Comparison of ENCODE assay signal across 16 cellular contexts in genomic region chr6:38554700-38555413, GRCh38.
A peak's percentile ranks its signal among the peaks of the same experiment; 100 is the strongest.
DNase-seq lines count a peak whose midpoint lies in the region; ATAC-seq, FAIRE-seq and TF ChIP-seq lines count a peak whose summit lies in the region.
"Had no signal": no experiment of that assay in that cellular context is flagged by ENCODE, and none has a peak within 500 bp of the region (broad histone marks: within the 10 kb centered on the region; RNA-seq: fewer than 3 reads in every experiment).

No MANE protein-coding gene starts in this region.

- ATAC-seq in psoas muscle (peak; percentile 71 to 97 (median 88)), Right ventricle myocardium superior (ENCODE audit: poor library complexity) (no peak)

- no peak overlapping the region for H3K4me3 ChIP-seq in endothelial cell of umbilical vein (replicated peaks in 1 of 3; ENCODE audit: insufficient read depth in 1 of 3, low read depth in 1 of 3, low read length in 3 of 3)
- H3K4me3 ChIP-seq in psoas muscle, result no peak overlapping the region
- H3K4me3 ChIP-seq in CD4-positive, alpha-beta memory T cell (ENCODE audit: low read length in 2 of 2), result no peak overlapping the region
- H3K4me3 ChIP-seq in testis, result no peak overlapping the region
- H3K4me3 ChIP-seq in dorsolateral prefrontal cortex, result no peak overlapping the region
- H3K4me3 ChIP-seq: coronary artery, heart right ventricle had no signal

- CTCF ChIA-PET in endothelial cell of umbilical vein (lab: Charles Lee), result interaction anchor here (1.0 to 2.1 kb wide), 2 partner anchors 16 to 512 kb away, joined by 3 to 5 read pairs; no protein-coding TSS in a partner anchor
- CTCF ChIA-PET in CD4-positive, alpha-beta memory T cell (lab: Charles Lee; ENCODE audit: partially characterized antibody), result interaction anchor here (1.2 kb wide), 1 partner anchor 61 kb away, joined by 3 read pairs; no protein-coding TSS in a partner anchor

- DNase-seq in EH (ENCODE audit: low read depth) (peak; percentile 62), NCI-H446 (lab: John Stamatoyannopoulos, UW) (peak; percentile 31 to 78), endothelial cell of umbilical vein (ENCODE audit: low read depth, low spot score) (no peak), psoas muscle (no peak), Right ventricle myocardium superior (no peak), testis (no peak), dorsolateral prefrontal cortex (no peak)
- DNase-seq in CD4-positive, alpha-beta memory T cell, result no peak
- DNase-seq: DMS153, heart right ventricle, NCI-H187 treated with DMSO at 0.1 percent for 48 hours, trophoblast cell, WERI-Rb-1 had no signal

- H3K4me2 ChIP-seq in endothelial cell of umbilical vein (ENCODE audit: insufficient read depth, low read length), result no peak overlapping the region

- H3K27me3 ChIP-seq in endothelial cell of umbilical vein (ENCODE audit: control insufficient read depth in 2 of 2, insufficient read depth in 2 of 2, low read length in 2 of 2), result no peaks in the 10 kb centered on the region
- no peaks in the 10 kb centered on the region for H3K27me3 ChIP-seq in psoas muscle (ENCODE audit: insufficient read depth in 3 of 3, low read length in 2 of 3)
- no peaks in the 10 kb centered on the region for H3K27me3 ChIP-seq in CD4-positive, alpha-beta memory T cell (ENCODE audit: insufficient read depth, low read length)
- no peaks in the 10 kb centered on the region for H3K27me3 ChIP-seq in testis
- no peaks in the 10 kb centered on the region for H3K27me3 ChIP-seq in dorsolateral prefrontal cortex
- H3K27me3 ChIP-seq: heart right ventricle had no signal

- no peak overlapping the region for H3K4me3 Mint-ChIP-seq in CD4-positive, alpha-beta memory T cell
- H3K4me3 Mint-ChIP-seq: mesothelial cell of epicardium had no signal

- no TSS peak for BruUV-seq in endothelial cell of umbilical vein (replicated peaks; lab: Mats Ljungman, UMichigan)

- H3K27ac ChIP-seq in endothelial cell of umbilical vein (ENCODE audit: insufficient read depth, low read depth, low read length), result no peak overlapping the region
- H3K27ac ChIP-seq in psoas muscle, result peak overlapping the region; percentile 72
- no peak overlapping the region for H3K27ac ChIP-seq in CD4-positive, alpha-beta memory T cell (ENCODE audit: low read depth, low read length)
- H3K27ac ChIP-seq in testis, result no peak overlapping the region
- peak overlapping the region in 1 of 59 donors; percentile 19 for H3K27ac ChIP-seq in dorsolateral prefrontal cortex
- H3K27ac ChIP-seq: coronary artery, heart right ventricle, WERI-Rb-1 had no signal

- H3K9me3 Mint-ChIP-seq in CD4-positive, alpha-beta memory T cell, result no peaks in the 10 kb centered on the region
- H3K9me3 Mint-ChIP-seq: activated T-helper 2 cell treated with anti-CD3 and anti-CD28 coated beads, Interferon-gamma antibody, Interleukin-2, Interleukin-4, amounts not matched to agents 10 μg/mL and 5 μg/mL and 100 μg/mL, durations not matched to agents 14 hours and 24 hours and 36 hours; mesothelial cell of epicardium had no signal

- no peaks in the 10 kb centered on the region for H3K9me1 ChIP-seq in endothelial cell of umbilical vein (replicated peaks; ENCODE audit: control insufficient read depth, extremely low read depth, insufficient read depth, low read length)

- H3K36me3 ChIP-seq in endothelial cell of umbilical vein (ENCODE audit: control insufficient read depth in 2 of 2, extremely low read depth in 1 of 2, insufficient read depth in 2 of 2, low read length in 2 of 2), result no peaks in the 10 kb centered on the region
- no peaks in the 10 kb centered on the region for H3K36me3 ChIP-seq in psoas muscle (ENCODE audit: insufficient read depth in 1 of 2, low read depth in 1 of 2)
- no peaks in the 10 kb centered on the region for H3K36me3 ChIP-seq in CD4-positive, alpha-beta memory T cell (ENCODE audit: insufficient read depth, low read length)
- no peaks in the 10 kb centered on the region for H3K36me3 ChIP-seq in testis (ENCODE audit: low read depth, missing control alignments)
- H3K36me3 ChIP-seq: heart right ventricle, WERI-Rb-1 had no signal

- intact Hi-C loops in endothelial cell of umbilical vein (cut with micrococcal nuclease) (no loop called here), psoas muscle (cut with DNase I) (no loop called here), Right ventricle myocardium superior (cut with DNase I) (no loop called here), testis (cut with DNase I; ENCODE audit: low total_unique reads) (no loop called here), dorsolateral prefrontal cortex (cut with DNase I) (no loop called here)
- intact Hi-C loops in CD4-positive, alpha-beta memory T cell (cut with micrococcal nuclease), result no loop called here

- H3K27me3 Mint-ChIP-seq in CD4-positive, alpha-beta memory T cell, result no peaks in the 10 kb centered on the region

- H2AFZ ChIP-seq in endothelial cell of umbilical vein (ENCODE audit: low read depth, low read length), result no peak overlapping the region

- POLR2A ChIA-PET in endothelial cell of umbilical vein (lab: Charles Lee), result interaction anchor here (0.6 kb wide), 1 partner anchor 850 kb away, joined by 3 read pairs; no protein-coding TSS in a partner anchor
- POLR2A ChIA-PET in CD4-positive, alpha-beta memory T cell (lab: Charles Lee; ENCODE audit: partially characterized antibody), result no interaction called here

- H3K36me3 Mint-ChIP-seq in CD4-positive, alpha-beta memory T cell, result peaks cover 5 to 15% of the 10 kb centered on the region in 2 donors

- no peaks in the 10 kb centered on the region for H3K79me2 ChIP-seq in endothelial cell of umbilical vein (ENCODE audit: control insufficient read depth, insufficient read depth, low read length)

- H3K27ac Mint-ChIP-seq in CD4-positive, alpha-beta memory T cell, result peak overlapping the region in 1 of 7 donors; percentile 76
- H3K27ac Mint-ChIP-seq: activated T-helper 2 cell treated with anti-CD3 and anti-CD28 coated beads, Interferon-gamma antibody, Interleukin-2, Interleukin-4, amounts not matched to agents 10 μg/mL and 5 μg/mL and 100 μg/mL, durations not matched to agents 14 hours and 24 hours and 36 hours; mesothelial cell of epicardium had no signal

- H4K20me1 ChIP-seq in endothelial cell of umbilical vein (replicated peaks; ENCODE audit: control insufficient read depth, extremely low read depth, insufficient read depth, low read length), result no peaks in the 10 kb centered on the region

- H3K9me3 ChIP-seq in endothelial cell of umbilical vein (replicated peaks; ENCODE audit: control insufficient read depth, insufficient read depth, low read length), result no peaks in the 10 kb centered on the region
- no peaks in the 10 kb centered on the region for H3K9me3 ChIP-seq in psoas muscle
- no peaks in the 10 kb centered on the region for H3K9me3 ChIP-seq in CD4-positive, alpha-beta memory T cell (ENCODE audit: control insufficient read depth in 1 of 2, low read length in 2 of 2)
- no peaks in the 10 kb centered on the region for H3K9me3 ChIP-seq in testis
- H3K9me3 ChIP-seq: heart right ventricle had no signal

- dilution Hi-C loops in endothelial cell of umbilical vein (cut with MboI; ENCODE audit: extremely low pct_ligation_motif_present, low sequenced_read_pairs), result no loop called here

- no peak overlapping the region for H3K9ac ChIP-seq in endothelial cell of umbilical vein (replicated peaks; ENCODE audit: extremely low read depth, insufficient read depth, low read length)

- H3K4me1 ChIP-seq in endothelial cell of umbilical vein (ENCODE audit: control insufficient read depth, extremely low read depth, insufficient read depth, low read length) (no peaks in the 10 kb centered on the region), psoas muscle (peaks cover 16% of the 10 kb centered on the region), testis (no peaks in the 10 kb centered on the region)
- no peaks in the 10 kb centered on the region for H3K4me1 ChIP-seq in CD4-positive, alpha-beta memory T cell (ENCODE audit: insufficient read depth, low read length)

- 56 to 72% (median 60%) methylated on average over 4 of the region's 4 CpGs for WGBS in psoas muscle, 3 donors
- 78 to 87% methylated on average over 4 of the region's 4 CpGs for WGBS in testis, 2 donors

- no peak for TF ChIP-seq POLR2A in endothelial cell of umbilical vein (IDR thresholded peaks at IDR 0.05; ENCODE audit: low read depth, low read length)
- no peak for TF ChIP-seq POLR2A in testis (IDR thresholded peaks at IDR 0.05)

- FAIRE-seq in endothelial cell of umbilical vein (lab: Jason Lieb, UNC), result no peak

- TF ChIP-seq CTCF in endothelial cell of umbilical vein (IDR thresholded peaks at IDR 0.05; ENCODE audit: extremely low read depth in 1 of 2, insufficient read depth in 1 of 2, low read depth in 1 of 2, low read length in 2 of 2) (no peak), psoas muscle (IDR thresholded peaks at IDR 0.05) (no peak), testis (IDR thresholded peaks at IDR 0.05) (no peak), dorsolateral prefrontal cortex (IDR thresholded peaks at IDR 0.05 in 54 of 56, conservative IDR thresholded peaks at IDR 0.05 in 2 of 56; ENCODE audit: low read depth in 1 of 56, partially characterized antibody in 56 of 56) (no peak)

- peaks cover 0 to 6% (median 3%) of the 10 kb centered on the region in 4 donors for H3K4me1 Mint-ChIP-seq in CD4-positive, alpha-beta memory T cell

TF ChIP-seq in endothelial cell of umbilical vein, 7 proteins besides CTCF, POLR2A, EP300 and RAD21:
- TF ChIP-seq MYC (IDR thresholded peaks at IDR 0.05; ENCODE audit: low read depth, low read length) (no peak), MAX (IDR thresholded peaks at IDR 0.05; ENCODE audit: insufficient read depth, insufficient read length) (no peak), GATA2 (IDR thresholded peaks at IDR 0.05; ENCODE audit: insufficient read depth, insufficient read length, low read depth, low read length) (no peak), FOS (IDR thresholded peaks at IDR 0.05; ENCODE audit: borderline replicate concordance, insufficient read depth, low read length) (peak; percentile 47), EZH2 (IDR thresholded peaks at IDR 0.05; ENCODE audit: borderline replicate concordance, low read depth, low read length, severe bottlenecking) (no peak), POLR2AphosphoS5 (IDR thresholded peaks at IDR 0.05; ENCODE audit: insufficient read depth, low read depth, low read length) (no peak), JUN (IDR thresholded peaks at IDR 0.05; ENCODE audit: borderline replicate concordance, insufficient read depth, insufficient read length, low read depth) (peak; percentile 23)
TF ChIP-seq in endothelial cell of umbilical vein: peak in this region for 2.

Comparison
In these comparisons a context has a peak if more than half of its experiments do, and no peak if none do; other contexts are left out.
1. DNase-seq: peak in EH (single experiment) and NCI-H446 (2 of 2); none in endothelial cell of umbilical vein (single experiment), psoas muscle (0 of 2), CD4-positive, alpha-beta memory T cell (0 of 5), Right ventricle myocardium superior (single experiment), testis (single experiment) and dorsolateral prefrontal cortex (0 of 10).